In the genomic region with DNA sequence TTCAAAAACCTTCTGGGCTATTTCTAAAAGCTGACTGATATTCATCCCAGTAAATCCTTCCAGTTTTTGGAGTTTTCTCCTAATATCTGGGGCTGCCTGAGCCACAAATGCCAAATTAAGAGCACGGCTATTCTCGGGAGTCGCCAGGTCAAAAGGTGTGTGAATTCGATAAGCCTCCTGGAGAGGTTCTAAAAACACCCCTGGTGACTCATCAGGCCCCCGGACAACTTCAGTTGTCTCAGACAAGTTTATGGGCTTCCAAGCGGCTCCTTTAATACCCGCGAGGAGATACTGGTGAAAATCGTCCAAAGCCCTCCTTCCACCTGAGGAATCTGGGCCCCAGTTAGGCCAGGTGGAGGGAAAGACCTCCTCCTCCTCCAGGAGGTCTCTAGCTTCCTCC, we compare ENCODE assay signal across 22 cellular contexts.
"Had no signal": no experiment of that assay in that cellular context is flagged by ENCODE, and none has a peak within 500 bp of the region (broad histone marks: within the 10 kb centered on the region; RNA-seq: fewer than 3 reads in every experiment).

No MANE protein-coding gene starts in this region.

- H3K4me1 Mint-ChIP-seq: nephron progenitor cell had no signal

- H3K4me1 ChIP-seq: gastrocnemius medialis, lower lobe of right lung, psoas muscle, sigmoid colon, tibial nerve, upper lobe of left lung had no signal

- H3K4me3 ChIP-seq: dorsolateral prefrontal cortex, gastrocnemius medialis, lower lobe of right lung, psoas muscle, sigmoid colon, thoracic aorta, tibial nerve, upper lobe of left lung had no signal

- ATAC-seq: esophagus mucosa; gastrocnemius medialis; left ventricle myocardium superior; lower lobe of right lung; naive thymus-derived CD8-positive, alpha-beta T cell; psoas muscle; right cardiac atrium; stimulated activated effector memory CD8-positive, alpha-beta T cell treated with anti-CD3 and anti-CD28 coated beads, Interleukin-12 subunit alpha, Interleukin-12 subunit beta, amount 100 ng/mL, for 72 hours; stimulated activated naive CD8-positive, alpha-beta T cell treated with anti-CD3 and anti-CD28 coated beads, Interleukin-15, Interleukin-2, amounts not matched to agents 100 U/mL and 50 U/mL, for 24 hours had no signal

- H3K9me3 Mint-ChIP-seq: naive thymus-derived CD8-positive, alpha-beta T cell; stimulated activated effector memory CD8-positive, alpha-beta T cell treated with anti-CD3 and anti-CD28 coated beads, Interleukin-12 subunit alpha, Interleukin-12 subunit beta, amount 100 ng/mL, for 72 hours had no signal

- H3K4me3 Mint-ChIP-seq: naive thymus-derived CD8-positive, alpha-beta T cell; nephron progenitor cell; stimulated activated effector memory CD8-positive, alpha-beta T cell treated with anti-CD3 and anti-CD28 coated beads, Interleukin-12 subunit alpha, Interleukin-12 subunit beta, amount 100 ng/mL, for 72 hours had no signal

- H3K9me3 ChIP-seq: gastrocnemius medialis, lower lobe of right lung, psoas muscle, sigmoid colon, thoracic aorta, upper lobe of left lung had no signal

- H3K27ac Mint-ChIP-seq: naive thymus-derived CD8-positive, alpha-beta T cell; nephron progenitor cell; stimulated activated effector memory CD8-positive, alpha-beta T cell treated with anti-CD3 and anti-CD28 coated beads, Interleukin-12 subunit alpha, Interleukin-12 subunit beta, amount 100 ng/mL, for 72 hours had no signal

- DNase-seq: dorsolateral prefrontal cortex; effector CD4-positive, alpha-beta T cell; foreskin fibroblast; gastrocnemius medialis; left ventricle myocardium superior; lower lobe of right lung; naive thymus-derived CD8-positive, alpha-beta T cell; nephron progenitor cell; psoas muscle; right cardiac atrium; sigmoid colon; stimulated activated CD4-positive, alpha-beta T cell treated with anti-CD3 and anti-CD28 coated beads, Interleukin-2, amount 100 ng/mL, for 24 hours; stimulated activated CD4-positive, alpha-beta T cell treated with anti-CD3 and anti-CD28 coated beads, Interleukin-4, amount 100 ng/mL, for 24 hours; stimulated activated naive CD8-positive, alpha-beta T cell treated with anti-CD3 and anti-CD28 coated beads, Interleukin-15, Interleukin-2, amounts not matched to agents 100 U/mL and 50 U/mL, for 24 hours; upper lobe of left lung had no signal

- H3K36me3 Mint-ChIP-seq: naive thymus-derived CD8-positive, alpha-beta T cell; stimulated activated effector memory CD8-positive, alpha-beta T cell treated with anti-CD3 and anti-CD28 coated beads, Interleukin-12 subunit alpha, Interleukin-12 subunit beta, amount 100 ng/mL, for 72 hours had no signal

- H3K27ac ChIP-seq: epithelial cell of prostate, gastrocnemius medialis, lower lobe of right lung, psoas muscle, sigmoid colon, thoracic aorta, tibial nerve, upper lobe of left lung had no signal

- H3K36me3 ChIP-seq: gastrocnemius medialis, lower lobe of right lung, sigmoid colon, thoracic aorta, tibial nerve, upper lobe of left lung had no signal

- H3K27me3 ChIP-seq: gastrocnemius medialis, tibial nerve, upper lobe of left lung had no signal

- FAIRE-seq: keratinocyte, urothelium cell line had no signal
